Comparison of ENCODE assay signal across 30 cellular contexts in the genomic region with DNA sequence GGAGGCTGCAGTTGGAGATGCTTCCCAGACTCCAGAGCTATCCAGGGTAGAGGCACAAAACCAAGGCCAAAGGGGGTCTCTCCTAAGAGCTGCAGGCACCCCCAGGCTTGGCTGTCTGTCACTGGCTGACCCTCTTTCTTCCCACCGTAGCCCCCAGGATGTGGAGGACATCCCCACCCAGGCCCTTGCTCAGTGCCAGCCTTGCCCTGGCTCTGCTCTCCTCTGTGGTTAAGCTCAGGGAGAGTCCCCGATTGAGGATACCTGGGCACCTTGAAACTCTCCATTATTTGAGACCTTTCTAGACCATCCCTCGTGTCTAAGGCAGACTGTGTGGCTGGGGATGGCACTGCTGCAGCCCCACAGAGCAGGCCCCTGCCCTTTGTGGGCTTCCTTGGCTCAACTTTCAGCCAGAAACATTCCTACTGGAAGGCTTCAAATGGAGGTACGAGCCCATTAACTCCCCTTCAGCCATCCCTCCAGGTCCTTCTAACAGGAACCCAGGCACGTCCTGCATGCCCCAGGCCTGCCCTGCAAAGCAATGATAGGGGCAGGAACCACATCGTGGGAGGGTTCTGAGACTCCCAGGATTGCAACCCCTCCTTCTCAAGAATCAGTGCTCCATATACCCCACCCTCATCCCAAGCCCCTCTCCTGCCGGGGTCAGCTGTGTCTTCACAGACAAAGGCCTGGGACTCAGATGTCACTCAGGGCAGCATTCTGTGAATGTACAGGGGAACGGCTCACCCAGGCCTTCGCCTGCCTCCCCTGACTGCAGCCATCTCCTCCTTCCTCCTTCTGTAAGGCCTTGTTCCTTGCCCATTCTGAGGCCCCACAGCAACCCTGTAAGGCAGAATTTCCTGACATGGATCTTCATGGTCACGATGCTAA.
"Had no signal": no experiment of that assay in that cellular context is flagged by ENCODE, and none has a peak within 500 bp of the region (broad histone marks: within the 10 kb centered on the region; RNA-seq: fewer than 3 reads in every experiment).

No MANE protein-coding gene starts in this region.

- H3K4me3 Mint-ChIP-seq: activated CD4-positive, alpha-beta memory T cell treated with anti-CD3 and anti-CD28 coated beads for 36 hours; activated CD4-positive, alpha-beta T cell treated with anti-CD3 and anti-CD28 coated beads for 36 hours; activated CD4-positive, alpha-beta T cell treated with anti-CD3 and anti-CD28 coated beads, Interleukin-2, amount 10 ng/mL, durations not matched to agents 24 days and 14 days; activated CD8-positive, alpha-beta memory T cell treated with anti-CD3 and anti-CD28 coated beads, Interleukin-2, amount 10 ng/mL, durations not matched to agents 7 days and 5 days; activated CD8-positive, alpha-beta T cell treated with anti-CD3 and anti-CD28 coated beads, Interleukin-2, amount 10 ng/mL, durations not matched to agents 7 days and 5 days; activated naive CD4-positive, alpha-beta T cell treated with anti-CD3 and anti-CD28 coated beads for 36 hours; activated naive CD4-positive, alpha-beta T cell treated with anti-CD3 and anti-CD28 coated beads, Interleukin-2, amount 50 U/mL, for 24 hours; activated naive CD8-positive, alpha-beta T cell treated with anti-CD3 and anti-CD28 coated beads for 36 hours; activated naive CD8-positive, alpha-beta T cell treated with anti-CD3 and anti-CD28 coated beads, Interleukin-2, amount 50 U/mL, for 24 hours; activated T-helper 1 cell treated with anti-CD3 and anti-CD28 coated beads, Interleukin-12 subunit alpha, Interleukin-12 subunit beta, Interleukin-2, Interleukin-4 antibody, amounts not matched to agents 30 ng/mL and 10 ng/mL and 1 ng/mL, durations not matched to agents 14 hours and 24 hours and 36 hours had no signal

- H3K4me1 Mint-ChIP-seq: activated CD4-positive, alpha-beta T cell treated with anti-CD3 and anti-CD28 coated beads for 36 hours; activated CD4-positive, alpha-beta T cell treated with anti-CD3 and anti-CD28 coated beads, Interleukin-2, amount 10 ng/mL, durations not matched to agents 24 days and 14 days; activated CD8-positive, alpha-beta memory T cell treated with anti-CD3 and anti-CD28 coated beads, Interleukin-2, amount 10 ng/mL, durations not matched to agents 7 days and 5 days; activated naive CD4-positive, alpha-beta T cell treated with anti-CD3 and anti-CD28 coated beads, Interleukin-2, amount 50 U/mL, for 24 hours; activated naive CD8-positive, alpha-beta T cell treated with anti-CD3 and anti-CD28 coated beads for 36 hours; activated naive CD8-positive, alpha-beta T cell treated with anti-CD3 and anti-CD28 coated beads, Interleukin-2, amount 50 U/mL, for 24 hours had no signal

- H3K27me3 Mint-ChIP-seq: activated CD4-positive, alpha-beta T cell treated with anti-CD3 and anti-CD28 coated beads for 36 hours; activated CD4-positive, alpha-beta T cell treated with anti-CD3 and anti-CD28 coated beads, Interleukin-2, amount 10 ng/mL, durations not matched to agents 24 days and 14 days; activated CD8-positive, alpha-beta memory T cell treated with anti-CD3 and anti-CD28 coated beads, Interleukin-2, amount 10 ng/mL, durations not matched to agents 7 days and 5 days; activated naive CD4-positive, alpha-beta T cell treated with anti-CD3 and anti-CD28 coated beads, Interleukin-2, amount 50 U/mL, for 24 hours; activated naive CD8-positive, alpha-beta T cell treated with anti-CD3 and anti-CD28 coated beads for 36 hours; activated naive CD8-positive, alpha-beta T cell treated with anti-CD3 and anti-CD28 coated beads, Interleukin-2, amount 50 U/mL, for 24 hours had no signal

- H3K4me1 ChIP-seq: adrenal gland, body of pancreas, colonic mucosa, esophagus muscularis mucosa, gastrocnemius medialis, heart right ventricle had no signal

- H3K27ac ChIP-seq: adrenal gland, body of pancreas, colonic mucosa, esophagus muscularis mucosa, foreskin keratinocyte, gastrocnemius medialis, heart right ventricle had no signal

- DNase-seq: activated CD4-positive, alpha-beta memory T cell treated with anti-CD3 and anti-CD28 coated beads for 36 hours; activated CD4-positive, alpha-beta T cell treated with anti-CD3 and anti-CD28 coated beads for 36 hours; activated CD4-positive, alpha-beta T cell treated with anti-CD3 and anti-CD28 coated beads, Interleukin-2, amount 10 ng/mL, durations not matched to agents 24 days and 14 days; activated CD4-positive, CD25-positive, alpha-beta regulatory T cell; activated CD4-positive, CD25-positive, alpha-beta regulatory T cell treated with anti-CD3 and anti-CD28 coated beads, Interleukin-2, amount 50 U/mL, for 72 hours; activated CD8-positive, alpha-beta memory T cell treated with anti-CD3 and anti-CD28 coated beads, Interleukin-2, amount 10 ng/mL, durations not matched to agents 7 days and 5 days; activated CD8-positive, alpha-beta memory T cell treated with anti-CD3 and anti-CD28 coated beads, Interleukin-2, amount 50 U/mL, for 4 hours; activated CD8-positive, alpha-beta T cell treated with anti-CD3 and anti-CD28 coated beads, Interleukin-2, amount 10 ng/mL, durations not matched to agents 7 days and 5 days; activated naive CD4-positive, alpha-beta T cell treated with anti-CD3 and anti-CD28 coated beads for 36 hours; activated naive CD8-positive, alpha-beta T cell treated with anti-CD3 and anti-CD28 coated beads for 36 hours; activated naive CD8-positive, alpha-beta T cell treated with anti-CD3 and anti-CD28 coated beads, Interleukin-2, amount 50 U/mL, for 24 hours; activated T-cell treated with anti-CD3 and anti-CD28 coated beads, Interleukin-2, amount 50 U/mL, for 1 hour; activated T-cell treated with anti-CD3 and anti-CD28 coated beads, Interleukin-2, amount 50 U/mL, for 48 hours; adrenal gland; amygdala; aorta; body of pancreas; central memory CD4-positive, alpha-beta T cell; cerebellar nuclear complex; colonic mucosa; effector CD8-positive, alpha-beta T cell; erythroblast; foreskin keratinocyte; gastrocnemius medialis; glutamatergic neuron; heart right ventricle; T-helper 2 cell had no signal

- H3K27me3 ChIP-seq: adrenal gland, body of pancreas, colonic mucosa, esophagus muscularis mucosa, foreskin keratinocyte, gastrocnemius medialis, heart right ventricle had no signal

- ATAC-seq: activated CD4-positive, alpha-beta T cell treated with anti-CD3 and anti-CD28 coated beads for 36 hours; activated CD8-positive, alpha-beta memory T cell treated with anti-CD3 and anti-CD28 coated beads, Interleukin-2, amount 10 ng/mL, durations not matched to agents 7 days and 5 days; activated CD8-positive, alpha-beta T cell treated with anti-CD3 and anti-CD28 coated beads, Interleukin-2, amount 10 ng/mL, durations not matched to agents 7 days and 5 days; activated naive CD8-positive, alpha-beta T cell treated with anti-CD3 and anti-CD28 coated beads, Interleukin-2, amount 50 U/mL, for 24 hours; body of pancreas; foreskin keratinocyte; gastrocnemius medialis; heart right ventricle had no signal

- H3K27ac Mint-ChIP-seq: activated CD4-positive, alpha-beta memory T cell treated with anti-CD3 and anti-CD28 coated beads for 36 hours; activated CD4-positive, alpha-beta T cell treated with anti-CD3 and anti-CD28 coated beads for 36 hours; activated CD4-positive, alpha-beta T cell treated with anti-CD3 and anti-CD28 coated beads, Interleukin-2, amount 10 ng/mL, durations not matched to agents 24 days and 14 days; activated CD8-positive, alpha-beta memory T cell treated with anti-CD3 and anti-CD28 coated beads, Interleukin-2, amount 10 ng/mL, durations not matched to agents 7 days and 5 days; activated CD8-positive, alpha-beta T cell treated with anti-CD3 and anti-CD28 coated beads, Interleukin-2, amount 10 ng/mL, durations not matched to agents 7 days and 5 days; activated naive CD4-positive, alpha-beta T cell treated with anti-CD3 and anti-CD28 coated beads for 36 hours; activated naive CD4-positive, alpha-beta T cell treated with anti-CD3 and anti-CD28 coated beads, Interleukin-2, amount 50 U/mL, for 24 hours; activated naive CD8-positive, alpha-beta T cell treated with anti-CD3 and anti-CD28 coated beads for 36 hours; activated naive CD8-positive, alpha-beta T cell treated with anti-CD3 and anti-CD28 coated beads, Interleukin-2, amount 50 U/mL, for 24 hours; activated T-helper 1 cell treated with anti-CD3 and anti-CD28 coated beads, Interleukin-12 subunit alpha, Interleukin-12 subunit beta, Interleukin-2, Interleukin-4 antibody, amounts not matched to agents 30 ng/mL and 10 ng/mL and 1 ng/mL, durations not matched to agents 14 hours and 24 hours and 36 hours had no signal

- H3K36me3 Mint-ChIP-seq: activated CD4-positive, alpha-beta memory T cell treated with anti-CD3 and anti-CD28 coated beads for 36 hours; activated CD8-positive, alpha-beta memory T cell treated with anti-CD3 and anti-CD28 coated beads, Interleukin-2, amount 10 ng/mL, durations not matched to agents 7 days and 5 days; activated naive CD4-positive, alpha-beta T cell treated with anti-CD3 and anti-CD28 coated beads, Interleukin-2, amount 50 U/mL, for 24 hours; activated naive CD8-positive, alpha-beta T cell treated with anti-CD3 and anti-CD28 coated beads for 36 hours had no signal

- H3K9me3 ChIP-seq: adrenal gland, body of pancreas, colonic mucosa, esophagus muscularis mucosa, gastrocnemius medialis, heart right ventricle had no signal

- H3K4me3 ChIP-seq: adrenal gland, body of pancreas, colonic mucosa, esophagus muscularis mucosa, gastrocnemius medialis, heart right ventricle had no signal

- H3K9me3 Mint-ChIP-seq: activated CD4-positive, alpha-beta memory T cell treated with anti-CD3 and anti-CD28 coated beads for 36 hours; activated CD4-positive, alpha-beta T cell treated with anti-CD3 and anti-CD28 coated beads, Interleukin-2, amount 10 ng/mL, durations not matched to agents 24 days and 14 days; activated naive CD4-positive, alpha-beta T cell treated with anti-CD3 and anti-CD28 coated beads for 36 hours; activated naive CD4-positive, alpha-beta T cell treated with anti-CD3 and anti-CD28 coated beads, Interleukin-2, amount 50 U/mL, for 24 hours; activated naive CD8-positive, alpha-beta T cell treated with anti-CD3 and anti-CD28 coated beads for 36 hours; activated naive CD8-positive, alpha-beta T cell treated with anti-CD3 and anti-CD28 coated beads, Interleukin-2, amount 50 U/mL, for 24 hours; activated T-helper 1 cell treated with anti-CD3 and anti-CD28 coated beads, Interleukin-12 subunit alpha, Interleukin-12 subunit beta, Interleukin-2, Interleukin-4 antibody, amounts not matched to agents 30 ng/mL and 10 ng/mL and 1 ng/mL, durations not matched to agents 14 hours and 24 hours and 36 hours had no signal

- H3K36me3 ChIP-seq: adrenal gland, colonic mucosa, gastrocnemius medialis, heart right ventricle had no signal
